8 cellular contexts compared by ENCODE assay signal in genomic region chr19:49958596-49958995, GRCh38. TPM values are rescaled to one million over a fixed set of nuclear protein-coding genes. Genes with fewer than 3 reads are reported as not detected.
"Had no signal": no experiment of that assay in that cellular context is flagged by ENCODE, and none has a peak within 500 bp of the region (broad histone marks: within the 10 kb centered on the region; RNA-seq: fewer than 3 reads in every experiment).

No MANE protein-coding gene starts in this region.

RNA-seq across cellular contexts. Expression of gene SIGLEC11, which starts 2.4 kb away (rescaled TPM):
- total RNA-seq: myocyte, neural crest cell, progenitor cell of endocrine pancreas, pulmonary artery endothelial cell, renal cortical epithelial cell, smooth muscle cell had no signal
- polyA plus RNA-seq: keratinocyte; naive thymus-derived CD4-positive, alpha-beta T cell; smooth muscle cell had no signal
